8 cellular contexts compared by ENCODE assay signal in genomic region chr17:7562208-7562605, GRCh38. TPM values are rescaled to one million over a fixed set of nuclear protein-coding genes. Genes with fewer than 3 reads are reported as not detected.
DNase-seq lines count a peak whose midpoint lies in the region; TF ChIP-seq lines count a peak whose summit lies in the region.

No MANE protein-coding gene starts in this region.

- peak overlapping the region; percentile 99 for H3K4me3 Mint-ChIP-seq in HFFc6
- peak overlapping the region; percentile 99 for H3K4me3 Mint-ChIP-seq in activated naive CD4-positive, alpha-beta T cell treated with anti-CD3 and anti-CD28 coated beads, Interleukin-2, amount 50 U/mL, for 24 hours

- H3K27me3 Mint-ChIP-seq in HFFc6 (ENCODE audit: insufficient read depth): peaks cover 3% of the 10 kb centered on the region
- no peaks in the 10 kb centered on the region for H3K27me3 Mint-ChIP-seq in activated naive CD4-positive, alpha-beta T cell treated with anti-CD3 and anti-CD28 coated beads, Interleukin-2, amount 50 U/mL, for 24 hours

- peaks cover 41% of the 10 kb centered on the region for H3K4me1 Mint-ChIP-seq in HFFc6 (ENCODE audit: low read depth)
- H3K4me1 Mint-ChIP-seq in activated naive CD4-positive, alpha-beta T cell treated with anti-CD3 and anti-CD28 coated beads, Interleukin-2, amount 50 U/mL, for 24 hours: peaks cover 56% of the 10 kb centered on the region

- no peak for TF ChIP-seq CTCF in C4-2B (conservative IDR thresholded peaks at IDR 0.05)
- TF ChIP-seq CTCF in HFFc6 (IDR thresholded peaks at IDR 0.05): no peak
- no peak for TF ChIP-seq CTCF in kidney epithelial cell (IDR thresholded peaks at IDR 0.05; ENCODE audit: insufficient read depth, low read length, poor library complexity, severe bottlenecking)
- no peak for TF ChIP-seq CTCF in tibial artery (IDR thresholded peaks at IDR 0.05)

- H3K4me3 ChIP-seq in kidney epithelial cell (ENCODE audit: low read depth, low read length): peak overlapping the region; percentile 83
- H3K4me3 ChIP-seq in tibial artery: peak overlapping the region; percentile 86 to 99

- H3K9me3 Mint-ChIP-seq in HFFc6: no peaks in the 10 kb centered on the region
- H3K9me3 Mint-ChIP-seq in activated naive CD4-positive, alpha-beta T cell treated with anti-CD3 and anti-CD28 coated beads, Interleukin-2, amount 50 U/mL, for 24 hours: no peaks in the 10 kb centered on the region

- H3K36me3 ChIP-seq in kidney epithelial cell (ENCODE audit: control insufficient read depth, insufficient read depth, low read length) (peaks cover 2% of the 10 kb centered on the region), tibial artery (peaks cover 32 to 44% (median 34%) of the 10 kb centered on the region in 3 donors)

- peaks cover 0 to 72% (median 61%) of the 10 kb centered on the region in 4 donors for H3K4me1 ChIP-seq in tibial artery

- H3K27ac ChIP-seq in C4-2B (peak overlapping the region; percentile 93), tibial artery (peak overlapping the region; percentile 95 to 96)

- no peaks in the 10 kb centered on the region for H3K27me3 ChIP-seq in kidney epithelial cell (ENCODE audit: control insufficient read depth, insufficient read depth, low read length)
- no peaks in the 10 kb centered on the region for H3K27me3 ChIP-seq in tibial artery

- H3K36me3 Mint-ChIP-seq in HFFc6 (ENCODE audit: low read depth): peaks cover 8% of the 10 kb centered on the region
- peaks cover 7% of the 10 kb centered on the region for H3K36me3 Mint-ChIP-seq in activated naive CD4-positive, alpha-beta T cell treated with anti-CD3 and anti-CD28 coated beads, Interleukin-2, amount 50 U/mL, for 24 hours

- peak overlapping the region; percentile 88 for H3K27ac Mint-ChIP-seq in HFFc6
- H3K27ac Mint-ChIP-seq in activated naive CD4-positive, alpha-beta T cell treated with anti-CD3 and anti-CD28 coated beads, Interleukin-2, amount 50 U/mL, for 24 hours: peak overlapping the region; percentile 98

- DNase-seq in HFFc6: no peak
- DNase-seq in kidney epithelial cell (ENCODE audit: low read depth): no peak
- no peak for DNase-seq in tibial artery
- no peak for DNase-seq in medulla oblongata (ENCODE audit: extremely low spot score)
- no peak for DNase-seq in NCI-H1436 (lab: John Stamatoyannopoulos, UW)
- no peak for DNase-seq in ecto neural progenitor cell (ENCODE audit: low spot score)

- intact Hi-C loops in tibial artery (cut with DNase I; ENCODE audit: low total_unique reads): loop anchor here (5.0 to 10.0 kb wide), 4 partner anchors 63 to 307 kb away; partner anchors contain the start of genes CTDNEP1, ELP5, FGF11 and KCTD11

- no peaks in the 10 kb centered on the region for H3K9me3 ChIP-seq in tibial artery

RNA-seq across cellular contexts. Expression of gene SENP3, which starts 0.5 kb away (rescaled TPM):
- total RNA-seq in HFFc6 (2021; fragmentation: NEBNext Ultra II Directional; extraction: Animal tissue kit (Norgen Biotek cat#: 25700)): 10 to 100 TPM; 53.9 to 70.3 (median 60.3) TPM
- total RNA-seq in kidney epithelial cell: 107 and 109 TPM in 2 replicates

RNA-seq across cellular contexts. Expression of gene TNFSF13, which starts 3.7 kb away (rescaled TPM):
- total RNA-seq in HFFc6 (2021; fragmentation: NEBNext Ultra II Directional; extraction: Animal tissue kit (Norgen Biotek cat#: 25700)): 1 to 10 TPM; 1.2 to 2.8 (median 1.5) TPM
- 13.5 and 14.3 TPM in 2 replicates for total RNA-seq in kidney epithelial cell

RNA-seq across cellular contexts. Expression of gene TNFSF12, which starts 13.3 kb away (rescaled TPM):
- 10 to 100 TPM; 22.0 to 28.3 (median 25.4) TPM for total RNA-seq in HFFc6 (2021; fragmentation: NEBNext Ultra II Directional; extraction: Animal tissue kit (Norgen Biotek cat#: 25700))
- total RNA-seq in kidney epithelial cell: 9.0 and 9.4 TPM in 2 replicates

RNA-seq across cellular contexts. Expression of gene CD68, which starts 17.2 kb away (rescaled TPM):
- total RNA-seq in HFFc6 (2021; fragmentation: NEBNext Ultra II Directional; extraction: Animal tissue kit (Norgen Biotek cat#: 25700)): 10 to 100 TPM; 46.6 to 71.7 (median 68.5) TPM
- 7.4 and 8.7 TPM in 2 replicates for total RNA-seq in kidney epithelial cell

RNA-seq across cellular contexts. Expression of gene MPDU1, which starts 21.4 kb away (rescaled TPM):
- total RNA-seq in HFFc6 (2021; fragmentation: NEBNext Ultra II Directional; extraction: Animal tissue kit (Norgen Biotek cat#: 25700)): 10 to 100 TPM; 59.2 to 91.2 (median 68.6) TPM
- 161 and 187 TPM in 2 replicates for total RNA-seq in kidney epithelial cell
